ENCODE assay signal across 8 cellular contexts in genomic region chr7:1176891-1177373, GRCh38. TPM values are rescaled to one million over a fixed set of nuclear protein-coding genes. Genes with fewer than 3 reads are reported as not detected.
DNase-seq lines count a peak whose midpoint lies in the region; ATAC-seq and TF ChIP-seq lines count a peak whose summit lies in the region.

No MANE protein-coding gene starts in this region.

- H3K9me3 ChIP-seq in BLaER1 (peaks cover 5% of the 10 kb centered on the region; the same call in 1 of the 2 replicates), PC-3 (ENCODE audit: low read length) (no peaks in the 10 kb centered on the region), suprapubic skin (no peaks in the 10 kb centered on the region)

- CTCF ChIA-PET in PC-3 (lab: Charles Lee), result interaction anchor here (0.5 to 2.0 kb wide), 9 partner anchors 9 to 672 kb away, joined by 3 to 11 read pairs (median 5); no protein-coding TSS in a partner anchor

- 42% methylated on average over 22 of the region's 22 CpGs for WGBS in suprapubic skin

- H4K20me1 ChIP-seq in BLaER1 (no peaks in the 10 kb centered on the region), PC-3 (ENCODE audit: low read length) (no peaks in the 10 kb centered on the region)

- no peak for TF ChIP-seq EP300 in suprapubic skin (IDR thresholded peaks at IDR 0.05)

- H3F3A ChIP-seq in PC-3 (ENCODE audit: low read length, unreplicated experiment), result no peaks in the 10 kb centered on the region

- H3K4me1 ChIP-seq in BLaER1, result peaks cover 31% of the 10 kb centered on the region
- H3K4me1 ChIP-seq in PC-3 (ENCODE audit: insufficient read depth, low read length), result peaks cover 7% of the 10 kb centered on the region; the same call in 1 of the 2 replicates
- H3K4me1 ChIP-seq in suprapubic skin, result peaks cover 12% of the 10 kb centered on the region

- H3K4me3 ChIP-seq in BLaER1, result no peak overlapping the region
- no peak overlapping the region for H3K4me3 ChIP-seq in PC-3 (ENCODE audit: low read length)
- H3K4me3 ChIP-seq in fibroblast of mammary gland (ENCODE audit: control insufficient read depth, low read depth, low read length), result no peak overlapping the region
- no peak overlapping the region for H3K4me3 ChIP-seq in suprapubic skin

- DNase-seq in GOT3 (lab: John Stamatoyannopoulos, UW) (peak; percentile 64), PC-3 (peak; percentile 86), activated T-cell treated with anti-CD3 and anti-CD28 coated beads for 48 hours (ENCODE audit: low read depth) (peak; percentile 85), fibroblast of mammary gland (ENCODE audit: low read depth) (peak; percentile 68), posterior cingulate gyrus (peak in 9 of 10 donors; percentile 41 to 89 (median 55)), suprapubic skin (ENCODE audit: low spot score in 2 of 2) (no peak)

- H3K27ac ChIP-seq in BLaER1 (no peak overlapping the region), PC-3 (ENCODE audit: low read length) (no peak overlapping the region), suprapubic skin (no peak overlapping the region)

- H3K9ac ChIP-seq in BLaER1 (no peak overlapping the region), PC-3 (ENCODE audit: low read length) (no peak overlapping the region)

- POLR2A ChIA-PET in PC-3 (lab: Charles Lee; ENCODE audit: unreplicated experiment), result no interaction called here

- no TSS peak for BruUV-seq in PC-3 (replicated peaks; lab: Mats Ljungman, UMichigan)

- TF ChIP-seq CTCF in PC-3 (conservative IDR thresholded peaks at IDR 0.05; ENCODE audit: low read depth, low read length) (peak; percentile 78), fibroblast of mammary gland (conservative IDR thresholded peaks at IDR 0.05; ENCODE audit: control insufficient read depth, insufficient read depth, low read depth, low read length) (peak; percentile 66), suprapubic skin (IDR thresholded peaks at IDR 0.05) (peak in 1 of 2 donors; percentile 63)

- H3K4me2 ChIP-seq in BLaER1, result peak overlapping the region; percentile 20; the same call in 1 of the 2 replicates
- H3K4me2 ChIP-seq in PC-3 (ENCODE audit: low read length), result peak overlapping the region; percentile 77; the same call in 1 of the 2 replicates

- no peaks in the 10 kb centered on the region for H3K9me2 ChIP-seq in PC-3 (replicated peaks; ENCODE audit: low read length)

- no peaks in the 10 kb centered on the region for H3K27me3 ChIP-seq in BLaER1
- no peaks in the 10 kb centered on the region for H3K27me3 ChIP-seq in PC-3 (ENCODE audit: low read length)
- peaks cover 7% of the 10 kb centered on the region for H3K27me3 ChIP-seq in suprapubic skin

- peak; percentile 74 for ATAC-seq in PC-3
- no peak for ATAC-seq in HG03469 (IDR thresholded peaks at IDR 0.05; ENCODE audit: unreplicated experiment)

- H3K36me3 ChIP-seq in BLaER1 (no peaks in the 10 kb centered on the region), PC-3 (ENCODE audit: low read depth, low read length) (no peaks in the 10 kb centered on the region), suprapubic skin (no peaks in the 10 kb centered on the region)

- no peak for TF ChIP-seq POLR2A in suprapubic skin (IDR thresholded peaks at IDR 0.05)

- peak overlapping the region; percentile 82 for H2AFZ ChIP-seq in PC-3 (ENCODE audit: low read length)

- intact Hi-C loops in PC-3 (cut with micrococcal nuclease), result loop anchor here (2.0 to 5.0 kb wide), 4 partner anchors 20 to 184 kb away; partner anchors contain the start of gene GPER1
- intact Hi-C loops in posterior cingulate gyrus (cut with DNase I), result no loop called here

- H3K79me2 ChIP-seq in PC-3 (ENCODE audit: low read length), result no peaks in the 10 kb centered on the region

RNA-seq across cellular contexts. Expression of gene ZFAND2A, which starts 16.9 kb away (rescaled TPM):
- total RNA-seq in PC-3 (2014; rRNA removed) (11.7 and 28.4 TPM in 2 replicates), suprapubic skin (10 to 100 TPM; 17.8 to 27.0 (median 22.3) TPM)

RNA-seq across cellular contexts. Expression of gene UNCX, which starts 55.7 kb away (rescaled TPM):
- total RNA-seq in PC-3 (2014; rRNA removed) (not detected in 2 replicates), suprapubic skin (not detected)

Comparison
In these comparisons a context has a peak if more than half of its experiments do, and no peak if none do; other contexts are left out.
1. DNase-seq: peak in GOT3 (single experiment), PC-3 (single experiment), activated T-cell treated with anti-CD3 and anti-CD28 coated beads for 48 hours (single experiment), fibroblast of mammary gland (single experiment) and posterior cingulate gyrus (9 of 10); none in suprapubic skin (0 of 2).